In the genomic region with DNA sequence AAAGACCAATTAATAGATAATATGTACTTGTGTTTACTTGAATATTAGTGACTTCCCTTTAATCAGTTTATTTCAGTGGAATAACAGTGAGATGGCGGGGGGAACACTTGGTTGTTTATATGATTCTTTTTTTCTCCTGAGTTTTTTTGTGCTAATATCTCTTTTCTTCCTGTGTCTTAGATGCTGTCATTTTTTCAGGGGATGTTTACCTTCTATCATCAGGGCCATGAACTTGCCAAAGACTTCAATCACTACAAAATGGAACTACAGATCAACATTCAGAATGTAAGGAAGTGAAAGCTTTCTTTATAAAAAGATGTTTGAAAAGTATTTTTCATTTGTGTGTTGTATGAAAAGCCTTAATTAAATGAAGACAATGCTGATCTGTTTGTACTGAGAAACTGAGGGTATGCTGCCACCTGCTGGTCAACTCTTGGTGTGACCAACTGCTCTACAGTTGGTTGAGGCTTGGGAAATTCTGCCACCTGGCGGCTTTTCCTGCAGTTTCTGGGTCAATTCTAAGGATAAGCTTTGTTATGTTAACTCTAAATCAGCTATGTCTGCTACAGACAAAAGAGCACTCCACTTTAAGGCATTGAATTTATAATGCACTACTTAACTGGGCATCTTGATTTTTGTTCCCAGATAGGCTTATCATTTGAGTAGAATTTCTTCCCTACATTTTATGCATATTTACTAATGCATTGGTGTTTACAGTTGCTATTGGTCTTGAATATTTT, we compare ENCODE assay signal across 9 cellular contexts.
DNase-seq lines count a peak whose midpoint lies in the region; ATAC-seq and TF ChIP-seq lines count a peak whose summit lies in the region.
"Had no signal": no experiment of that assay in that cellular context is flagged by ENCODE, and none has a peak within 500 bp of the region (broad histone marks: within the 10 kb centered on the region; RNA-seq: fewer than 3 reads in every experiment).

No MANE protein-coding gene starts in this region.

- H3K9me3 Mint-ChIP-seq in natural killer cell treated with Interleukin-12 subunit alpha and Interleukin-12 subunit beta and Interleukin-15 and Interleukin-18, amount 100 ng/mL, for 72 hours, result no peaks in the 10 kb centered on the region
- H3K9me3 Mint-ChIP-seq: stimulated activated naive CD8-positive, alpha-beta T cell treated with anti-CD3 and anti-CD28 coated beads, Interleukin-15, Interleukin-2, amounts not matched to agents 100 ng/mL and 50 ng/mL, for 24 hours had no signal

- H3K4me3 Mint-ChIP-seq in natural killer cell treated with Interleukin-12 subunit alpha and Interleukin-12 subunit beta and Interleukin-15 and Interleukin-18, amount 100 ng/mL, for 72 hours, result no peak overlapping the region
- H3K4me3 Mint-ChIP-seq: stimulated activated naive CD8-positive, alpha-beta T cell treated with anti-CD3 and anti-CD28 coated beads, Interleukin-15, Interleukin-2, amounts not matched to agents 100 ng/mL and 50 ng/mL, for 24 hours had no signal

- H4K20me1 ChIP-seq in fibroblast of lung (ENCODE audit: control insufficient read depth, extremely low read depth, insufficient read depth, low read length), result no peaks in the 10 kb centered on the region

- no peak overlapping the region for H3K27ac ChIP-seq in fibroblast of lung (ENCODE audit: insufficient read depth, low read length)

- no peak overlapping the region for H3K9ac ChIP-seq in fibroblast of lung (ENCODE audit: insufficient read depth, low read length)

- no peak overlapping the region for H3K27ac Mint-ChIP-seq in natural killer cell treated with Interleukin-12 subunit alpha and Interleukin-12 subunit beta and Interleukin-15 and Interleukin-18, amount 100 ng/mL, for 72 hours
- H3K27ac Mint-ChIP-seq: stimulated activated naive CD8-positive, alpha-beta T cell treated with anti-CD3 and anti-CD28 coated beads, Interleukin-15, Interleukin-2, amounts not matched to agents 100 ng/mL and 50 ng/mL, for 24 hours had no signal

- peak; percentile 98 to 99 for TF ChIP-seq CTCF in fibroblast of lung (conservative IDR thresholded peaks at IDR 0.05 in 1 of 2, IDR thresholded peaks at IDR 0.05 in 1 of 2; ENCODE audit: low read depth in 1 of 2, low read length in 2 of 2)

- no peaks in the 10 kb centered on the region for H3K9me3 ChIP-seq in fibroblast of lung (ENCODE audit: control insufficient read depth, insufficient read depth, low read depth, low read length)

- H3K79me2 ChIP-seq in fibroblast of lung (ENCODE audit: control insufficient read depth, insufficient read depth, low read length), result peaks cover 1% of the 10 kb centered on the region

- ATAC-seq in GM21717 (IDR thresholded peaks at IDR 0.05; ENCODE audit: unreplicated experiment), result peak; percentile 83
- peak; percentile 94 for ATAC-seq in natural killer cell treated with Interleukin-12 subunit alpha and Interleukin-12 subunit beta and Interleukin-15 and Interleukin-18, amount 100 ng/mL, for 72 hours

- H2AFZ ChIP-seq in fibroblast of lung (ENCODE audit: low read length), result no peak overlapping the region

- DNase-seq in DMS79 treated with DMSO at 0.1 percent for 48 hours (lab: John Stamatoyannopoulos, UW) (peak; percentile 25), OCI-M1 (lab: John Stamatoyannopoulos, UW) (peak; percentile 95), fibroblast of lung (ENCODE audit: low read depth in 2 of 2) (peak; percentile 75 to 94)
- peak; percentile 91 for DNase-seq in Jurkat, Clone E6-1 (ENCODE audit: low read depth, low spot score)
- DNase-seq in activated T-cell treated with anti-CD3 and anti-CD28 coated beads, Interleukin-2, amount 50 U/mL, for 1 hour, result peak; percentile 90
- peak; percentile 79 for DNase-seq in natural killer cell treated with Interleukin-12 subunit alpha and Interleukin-12 subunit beta and Interleukin-15 and Interleukin-18, amount 100 ng/mL, for 72 hours (ENCODE audit: low spot score)
- peak; percentile 67 to 88 (median 82) for DNase-seq in stimulated activated naive CD4-positive, alpha-beta T cell (lab: John Stamatoyannopoulos, UW)

- H3K36me3 Mint-ChIP-seq in natural killer cell treated with Interleukin-12 subunit alpha and Interleukin-12 subunit beta and Interleukin-15 and Interleukin-18, amount 100 ng/mL, for 72 hours, result no peaks in the 10 kb centered on the region

- peaks cover 3% of the 10 kb centered on the region for H3K36me3 ChIP-seq in fibroblast of lung (ENCODE audit: control insufficient read depth, insufficient read depth, low read length)

- H3K4me1 ChIP-seq in fibroblast of lung (ENCODE audit: control insufficient read depth, extremely low read depth, insufficient read depth, low read length), result peaks cover 14% of the 10 kb centered on the region

- H3K4me2 ChIP-seq in fibroblast of lung (ENCODE audit: extremely low read depth, insufficient read depth, low read length), result no peak overlapping the region

- H3K4me3 ChIP-seq in Jurkat, Clone E6-1 (ENCODE audit: low read length), result no peak overlapping the region
- no peak overlapping the region for H3K4me3 ChIP-seq in fibroblast of lung (replicated peaks in 1 of 4; ENCODE audit: control extremely low read depth in 1 of 4, insufficient read depth in 1 of 4, low read depth in 3 of 4, low read length in 4 of 4)

- H3K4me1 Mint-ChIP-seq in natural killer cell treated with Interleukin-12 subunit alpha and Interleukin-12 subunit beta and Interleukin-15 and Interleukin-18, amount 100 ng/mL, for 72 hours (ENCODE audit: low read depth in 2 of 2), result peaks cover 6% of the 10 kb centered on the region in 2 donors

- H3K27me3 Mint-ChIP-seq in natural killer cell treated with Interleukin-12 subunit alpha and Interleukin-12 subunit beta and Interleukin-15 and Interleukin-18, amount 100 ng/mL, for 72 hours, result no peaks in the 10 kb centered on the region
- H3K27me3 Mint-ChIP-seq: stimulated activated naive CD8-positive, alpha-beta T cell treated with anti-CD3 and anti-CD28 coated beads, Interleukin-15, Interleukin-2, amounts not matched to agents 100 ng/mL and 50 ng/mL, for 24 hours had no signal

- H3K27me3 ChIP-seq in fibroblast of lung (ENCODE audit: control insufficient read depth, insufficient read depth, low read length), result no peaks in the 10 kb centered on the region

Comparison
In these comparisons a context has a peak if more than half of its experiments do, and no peak if none do; other contexts are left out.
1. DNase-seq: peak in every context shown above with its lines; median percentile 95 in OCI-M1; 91 in Jurkat, Clone E6-1; 90 in activated T-cell treated with anti-CD3 and anti-CD28 coated beads, Interleukin-2, amount 50 U/mL, for 1 hour; 84 in fibroblast of lung; 82 in stimulated activated naive CD4-positive, alpha-beta T cell; 79 in natural killer cell treated with Interleukin-12 subunit alpha and Interleukin-12 subunit beta and Interleukin-15 and Interleukin-18, amount 100 ng/mL, for 72 hours; 25 in DMS79 treated with DMSO at 0.1 percent for 48 hours.